8 cellular contexts compared by ENCODE assay signal in the genomic region with DNA sequence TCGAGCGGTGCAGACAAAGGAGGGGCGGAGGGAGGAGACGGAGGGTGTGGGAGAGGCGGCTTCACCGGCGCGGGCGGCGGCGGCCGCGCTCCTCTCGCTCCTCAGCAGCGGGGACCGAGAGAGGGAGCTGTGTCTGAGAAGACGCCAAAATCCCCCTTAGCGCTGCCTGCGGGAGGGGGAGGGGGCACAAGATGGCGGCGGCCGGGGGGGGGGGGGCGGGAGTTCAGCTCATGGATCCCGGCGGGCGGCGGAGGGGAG. TPM values are rescaled to one million over a fixed set of nuclear protein-coding genes. Genes with fewer than 3 reads are reported as not detected.
DNase-seq lines count a peak whose midpoint lies in the region; ATAC-seq, FAIRE-seq and TF ChIP-seq lines count a peak whose summit lies in the region.

No MANE protein-coding gene starts in this region.

- intact Hi-C loops in colonic mucosa (cut with DNase I): no loop called here
- intact Hi-C loops in mucosa of descending colon (cut with DNase I, micrococcal nuclease): no loop called here

- H3K4me3 ChIP-seq in H7 (ENCODE audit: insufficient read depth, low read depth, low read length) (peak overlapping the region; percentile 97), OCI-LY1 (ENCODE audit: low read depth, low read length, poor library complexity, severe bottlenecking) (peak overlapping the region; percentile 62), colonic mucosa (peak overlapping the region; percentile 48), mucosa of descending colon (peak overlapping the region; percentile 89)

- H4K20me1 ChIP-seq in OCI-LY1 (ENCODE audit: insufficient read depth, low read length): 0 out of 2 replicates have a peak, but pooled peaks cover 5% of the 10 kb centered on the region

- no peak for FAIRE-seq in GM12891 (lab: Jason Lieb, UNC)

- H3F3A ChIP-seq in OCI-LY1 (ENCODE audit: insufficient read depth, low read length): 0 out of 2 replicates have a peak, but pooled peaks cover 15% of the 10 kb centered on the region

- peaks cover 49% of the 10 kb centered on the region for H3K4me1 ChIP-seq in OCI-LY1 (ENCODE audit: insufficient read depth, low read length, severe bottlenecking)
- H3K4me1 ChIP-seq in colonic mucosa: peaks cover 9% of the 10 kb centered on the region
- H3K4me1 ChIP-seq in mucosa of descending colon (ENCODE audit: low read depth): peaks cover 31% of the 10 kb centered on the region

- H3K9ac ChIP-seq in OCI-LY1 (ENCODE audit: low read length): peak overlapping the region; percentile 83
- peak overlapping the region in 1 of 2 donors; percentile 94 for H3K9ac ChIP-seq in colonic mucosa (ENCODE audit: low read depth in 2 of 2, low read length in 2 of 2)

- peak; percentile 25 for DNase-seq in GM12891 (ENCODE audit: insufficient read length, low spot score)
- DNase-seq in H7: peak; percentile 87
- DNase-seq in colonic mucosa: no peak
- no peak for DNase-seq in mucosa of descending colon
- DNase-seq in NCI-H1436 treated with DMSO at 0.1 percent for 48 hours (lab: John Stamatoyannopoulos, UW): no peak
- no peak for DNase-seq in NCI-H82 treated with DMSO at 0.1 percent for 48 hours (lab: John Stamatoyannopoulos, UW; ENCODE audit: unreplicated experiment)
- DNase-seq in NCI-H2171 (lab: John Stamatoyannopoulos, UW): no peak

- H3K27ac ChIP-seq in OCI-LY1 (ENCODE audit: low read depth, low read length, poor library complexity, severe bottlenecking): peak overlapping the region; percentile 92
- H3K27ac ChIP-seq in colonic mucosa: peak overlapping the region; percentile 96

- ATAC-seq in mucosa of descending colon: peak; percentile 47

- TF ChIP-seq CTCF in OCI-LY1 (IDR thresholded peaks at IDR 0.05; ENCODE audit: low read length) (no peak), colonic mucosa (IDR thresholded peaks at IDR 0.05) (no peak), mucosa of descending colon (IDR thresholded peaks at IDR 0.05) (no peak)

- H3K36me3 ChIP-seq in H7 (replicated peaks; ENCODE audit: control insufficient read depth, insufficient read depth, low read length) (peaks cover 23% of the 10 kb centered on the region), OCI-LY1 (ENCODE audit: insufficient read depth, low read length) (peaks cover 74% of the 10 kb centered on the region), colonic mucosa (peaks cover 3% of the 10 kb centered on the region), mucosa of descending colon (ENCODE audit: low read depth) (peaks cover 3% of the 10 kb centered on the region)

- H3K9me3 ChIP-seq in OCI-LY1 (ENCODE audit: low read length): no peaks in the 10 kb centered on the region
- H3K9me3 ChIP-seq in colonic mucosa: no peaks in the 10 kb centered on the region
- H3K9me3 ChIP-seq in mucosa of descending colon: no peaks in the 10 kb centered on the region

- H3K9me2 ChIP-seq in OCI-LY1 (ENCODE audit: low read depth, low read length): no peaks in the 10 kb centered on the region

- peak overlapping the region; percentile 84; the same call in 1 of the 2 replicates for H3K4me2 ChIP-seq in OCI-LY1 (ENCODE audit: low read length)

- H3K79me2 ChIP-seq in OCI-LY1 (ENCODE audit: insufficient read depth, low read length): peaks cover 45% of the 10 kb centered on the region

- no peak overlapping the region for H2AFZ ChIP-seq in OCI-LY1 (ENCODE audit: low read length)

- H3K27me3 ChIP-seq in H7 (ENCODE audit: control insufficient read depth, insufficient read depth, low read length): no peaks in the 10 kb centered on the region
- H3K27me3 ChIP-seq in OCI-LY1 (ENCODE audit: insufficient read depth, low read length): no peaks in the 10 kb centered on the region
- no peaks in the 10 kb centered on the region for H3K27me3 ChIP-seq in colonic mucosa

- TF ChIP-seq POLR2A in GM12891 (IDR thresholded peaks at IDR 0.05; ENCODE audit: low read depth, low read length): no peak

TF ChIP-seq in GM12891, 5 proteins besides CTCF, POLR2A, EP300 and RAD21:
- TF ChIP-seq PAX5 (IDR thresholded peaks at IDR 0.05; ENCODE audit: insufficient read depth, low read length, severe bottlenecking): no peak
- no peak for TF ChIP-seq POU2F2 (IDR thresholded peaks at IDR 0.05; ENCODE audit: low read depth, low read length)
- no peak for TF ChIP-seq TAF1 (IDR thresholded peaks at IDR 0.05; ENCODE audit: low read depth, low read length)
- no peak for TF ChIP-seq SPI1 (IDR thresholded peaks at IDR 0.05; ENCODE audit: low read depth, low read length)
- no peak for TF ChIP-seq POLR2AphosphoS5 (IDR thresholded peaks at IDR 0.05; ENCODE audit: low read depth, low read length)

RNA-seq across cellular contexts. Expression of gene ADNP, which starts 0.3 kb away (rescaled TPM):
- 20.3 TPM for polyA plus RNA-seq in GM12891 (2012; ENCODE audit: low read depth, missing spikeins)
- 23.5 and 40.5 TPM in 2 replicates for total RNA-seq in H7 (2014; rRNA removed; shearing (Covaris generic))
- total RNA-seq in colonic mucosa: 10 to 100 TPM; 46.8 to 54.0 TPM
- 10 to 100 TPM; 51.3 to 68.6 (median 61.4) TPM for total RNA-seq in mucosa of descending colon

RNA-seq across cellular contexts. Expression of gene DPM1, which starts 27.4 kb away (rescaled TPM):
- polyA plus RNA-seq in GM12891 (2012; ENCODE audit: low read depth, missing spikeins): 54.4 TPM
- total RNA-seq in H7 (2014; rRNA removed; shearing (Covaris generic)): 59.2 and 60.8 TPM in 2 replicates
- total RNA-seq in colonic mucosa (10 to 100 TPM; 37.0 to 43.9 TPM), mucosa of descending colon (10 to 100 TPM; 30.9 to 39.5 (median 32.9) TPM)

RNA-seq across cellular contexts. Expression of gene MOCS3, which starts 27.6 kb away (rescaled TPM):
- polyA plus RNA-seq in GM12891 (2012; ENCODE audit: low read depth, missing spikeins): 1.6 TPM
- 9.1 and 9.3 TPM in 2 replicates for total RNA-seq in H7 (2014; rRNA removed; shearing (Covaris generic))
- 1 to 10 TPM; 4.6 to 5.1 TPM for total RNA-seq in colonic mucosa
- 1 to 10 TPM; 4.0 to 4.4 (median 4.4) TPM for total RNA-seq in mucosa of descending colon

Comparison
In these comparisons a context has a peak if more than half of its experiments do, and no peak if none do; other contexts are left out.
1. DNase-seq: peak in GM12891 (single experiment) and H7 (single experiment); none in colonic mucosa (single experiment), mucosa of descending colon (0 of 3), NCI-H1436 treated with DMSO at 0.1 percent for 48 hours (single experiment), NCI-H82 treated with DMSO at 0.1 percent for 48 hours (single experiment) and NCI-H2171 (single experiment).
2. Peak in every context shown above with its lines, with median percentiles within 50 percentile points of each other: H3K4me3 ChIP-seq.